Comparison of ENCODE assay signal across 42 cellular contexts in genomic region chr6:49775043-49775442, GRCh38. TPM values are rescaled to one million over a fixed set of nuclear protein-coding genes. Genes with fewer than 3 reads are reported as not detected.
"Had no signal": no experiment of that assay in that cellular context is flagged by ENCODE, and none has a peak within 500 bp of the region (broad histone marks: within the 10 kb centered on the region; RNA-seq: fewer than 3 reads in every experiment).

No MANE protein-coding gene starts in this region.

- H3K27ac Mint-ChIP-seq: activated CD4-positive, alpha-beta T cell treated with anti-CD3 and anti-CD28 coated beads for 36 hours; activated CD4-positive, alpha-beta T cell treated with anti-CD3 and anti-CD28 coated beads, Interleukin-2, amount 10 ng/mL, durations not matched to agents 7 days and 5 days; activated CD8-positive, alpha-beta T cell treated with anti-CD3 and anti-CD28 coated beads for 36 hours; activated naive CD4-positive, alpha-beta T cell treated with anti-CD3 and anti-CD28 coated beads for 36 hours; activated naive CD4-positive, alpha-beta T cell treated with anti-CD3 and anti-CD28 coated beads, Interleukin-2, amount 50 U/mL, for 24 hours; activated naive CD8-positive, alpha-beta T cell; activated naive CD8-positive, alpha-beta T cell treated with anti-CD3 and anti-CD28 coated beads, Interleukin-2, amount 10 ng/mL, durations not matched to agents 7 days and 5 days; activated naive CD8-positive, alpha-beta T cell treated with anti-CD3 and anti-CD28 coated beads, Interleukin-2, amount 50 U/mL, for 24 hours; activated T-cell treated with anti-CD3 and anti-CD28 coated beads, Interleukin-2, amount 50 U/mL, for 72 hours; activated T-helper 1 cell treated with anti-CD3 and anti-CD28 coated beads, Interleukin-12 subunit alpha, Interleukin-12 subunit beta, Interleukin-2, Interleukin-4 antibody, amounts not matched to agents 30 ng/mL and 10 ng/mL and 1 ng/mL, durations not matched to agents 14 hours and 24 hours and 36 hours; activated T-helper 17 cell treated with anti-CD3 and anti-CD28 coated beads, Interleukin-2, amount 50 U/mL, for 72 hours; brain; T-helper 1 cell treated with Interleukin-12 subunit alpha and Interleukin-12 subunit beta and Interleukin-4 antibody, amounts not matched to agents 30 μg/mL and 1 μg/mL, for 36 hours; T-helper 2 cell treated with Interferon-gamma antibody and Interleukin-4, amounts not matched to agents 5 μg/mL and 100 μg/mL, for 36 hours; WTC11 had no signal

- H3K9me3 ChIP-seq: ascending aorta had no signal

- ATAC-seq: activated CD4-positive, alpha-beta T cell treated with anti-CD3 and anti-CD28 coated beads for 36 hours; activated CD4-positive, CD25-positive, alpha-beta regulatory T cell treated with anti-CD3 and anti-CD28 coated beads, Interleukin-2, amount 50 U/mL, for 24 hours; activated CD8-positive, alpha-beta T cell treated with anti-CD3 and anti-CD28 coated beads for 36 hours; activated naive CD8-positive, alpha-beta T cell treated with anti-CD3 and anti-CD28 coated beads, Interleukin-2, amount 50 U/mL, for 24 hours; activated T-cell treated with anti-CD3 and anti-CD28 coated beads, Interleukin-2, amount 50 U/mL, for 4 hours; activated T-cell treated with anti-CD3 and anti-CD28 coated beads, Interleukin-2, amount 50 U/mL, for 72 hours; activated T-helper 17 cell treated with anti-CD3 and anti-CD28 coated beads, Interleukin-2, amount 50 U/mL, for 72 hours; WTC11 had no signal

- DNase-seq: activated CD4-positive, alpha-beta T cell treated with anti-CD3 and anti-CD28 coated beads for 1 hour; activated CD4-positive, alpha-beta T cell treated with anti-CD3 and anti-CD28 coated beads for 36 hours; activated CD4-positive, alpha-beta T cell treated with anti-CD3 and anti-CD28 coated beads for 48 hours; activated CD4-positive, alpha-beta T cell treated with anti-CD3 and anti-CD28 coated beads, Interleukin-2, amount 10 ng/mL, durations not matched to agents 7 days and 5 days; activated CD4-positive, alpha-beta T cell treated with anti-CD3 and anti-CD28 coated beads, Interleukin-2, amount 50 U/mL, for 48 hours; activated CD4-positive, CD25-positive, alpha-beta regulatory T cell; activated CD8-positive, alpha-beta memory T cell treated with anti-CD3 and anti-CD28 coated beads, Interleukin-2, amount 50 U/mL, for 4 hours; activated CD8-positive, alpha-beta T cell treated with anti-CD3 and anti-CD28 coated beads for 36 hours; activated effector memory CD4-positive, alpha-beta T cell treated with anti-CD3 and anti-CD28 coated beads, Interleukin-2, amount 50 U/mL, for 16 hours; activated gamma-delta T cell treated with Interleukin-2 at 50 U/mL for 16 hours; activated naive CD4-positive, alpha-beta T cell; activated naive CD4-positive, alpha-beta T cell treated with anti-CD3 and anti-CD28 coated beads for 36 hours; activated naive CD8-positive, alpha-beta T cell treated with anti-CD3 and anti-CD28 coated beads, Interleukin-2, amount 10 ng/mL, durations not matched to agents 7 days and 5 days; activated naive CD8-positive, alpha-beta T cell treated with anti-CD3 and anti-CD28 coated beads, Interleukin-2, amount 50 U/mL, for 24 hours; activated T-cell treated with anti-CD3 and anti-CD28 coated beads for 4 hours; activated T-cell treated with anti-CD3 and anti-CD28 coated beads, Interleukin-2, amount 50 U/mL, for 1 hour; activated T-cell treated with anti-CD3 and anti-CD28 coated beads, Interleukin-2, amount 50 U/mL, for 4 hours; activated T-cell treated with anti-CD3 and anti-CD28 coated beads, Interleukin-2, amount 50 U/mL, for 72 hours; amygdala; anterior cingulate cortex; caudate nucleus; cerebellar nuclear complex; T-helper 1 cell; T-helper 2 cell; T-helper 9 cell; WERI-Rb-1 had no signal

- H3K36me3 ChIP-seq: ascending aorta, cardiac muscle cell, WERI-Rb-1 had no signal

- H3K9me3 Mint-ChIP-seq: activated CD8-positive, alpha-beta T cell treated with anti-CD3 and anti-CD28 coated beads for 36 hours; activated naive CD4-positive, alpha-beta T cell treated with anti-CD3 and anti-CD28 coated beads, Interleukin-2, amount 50 U/mL, for 24 hours; activated naive CD8-positive, alpha-beta T cell treated with anti-CD3 and anti-CD28 coated beads, Interleukin-2, amount 10 ng/mL, durations not matched to agents 7 days and 5 days; activated T-helper 1 cell treated with anti-CD3 and anti-CD28 coated beads, Interleukin-12 subunit alpha, Interleukin-12 subunit beta, Interleukin-2, Interleukin-4 antibody, amounts not matched to agents 30 ng/mL and 10 ng/mL and 1 ng/mL, durations not matched to agents 14 hours and 24 hours and 36 hours; activated T-helper 17 cell treated with anti-CD3 and anti-CD28 coated beads, Interleukin-2, amount 50 U/mL, for 72 hours; brain; central memory CD8-positive, alpha-beta T cell had no signal

- H3K4me3 ChIP-seq: ascending aorta, cardiac muscle cell had no signal

- H3K4me1 ChIP-seq: ascending aorta had no signal

- H3K27me3 ChIP-seq: ascending aorta, cardiac muscle cell had no signal

- H3K4me3 Mint-ChIP-seq: activated CD4-positive, alpha-beta T cell treated with anti-CD3 and anti-CD28 coated beads for 36 hours; activated CD4-positive, alpha-beta T cell treated with anti-CD3 and anti-CD28 coated beads, Interleukin-2, amount 10 ng/mL, durations not matched to agents 7 days and 5 days; activated CD8-positive, alpha-beta T cell treated with anti-CD3 and anti-CD28 coated beads for 36 hours; activated naive CD4-positive, alpha-beta T cell treated with anti-CD3 and anti-CD28 coated beads for 36 hours; activated naive CD4-positive, alpha-beta T cell treated with anti-CD3 and anti-CD28 coated beads, Interleukin-2, amount 50 U/mL, for 24 hours; activated naive CD8-positive, alpha-beta T cell; activated naive CD8-positive, alpha-beta T cell treated with anti-CD3 and anti-CD28 coated beads, Interleukin-2, amount 10 ng/mL, durations not matched to agents 7 days and 5 days; activated naive CD8-positive, alpha-beta T cell treated with anti-CD3 and anti-CD28 coated beads, Interleukin-2, amount 50 U/mL, for 24 hours; activated T-cell treated with anti-CD3 and anti-CD28 coated beads, Interleukin-2, amount 50 U/mL, for 4 hours; activated T-cell treated with anti-CD3 and anti-CD28 coated beads, Interleukin-2, amount 50 U/mL, for 72 hours; activated T-helper 1 cell treated with anti-CD3 and anti-CD28 coated beads, Interleukin-12 subunit alpha, Interleukin-12 subunit beta, Interleukin-2, Interleukin-4 antibody, amounts not matched to agents 30 ng/mL and 10 ng/mL and 1 ng/mL, durations not matched to agents 14 hours and 24 hours and 36 hours; activated T-helper 17 cell treated with anti-CD3 and anti-CD28 coated beads, Interleukin-2, amount 50 U/mL, for 72 hours; brain; central memory CD8-positive, alpha-beta T cell; T-helper 1 cell treated with Interleukin-12 subunit alpha and Interleukin-12 subunit beta and Interleukin-4 antibody, amounts not matched to agents 30 μg/mL and 1 μg/mL, for 36 hours; T-helper 2 cell treated with Interferon-gamma antibody and Interleukin-4, amounts not matched to agents 5 μg/mL and 100 μg/mL, for 36 hours; WTC11 had no signal

- H3K27ac ChIP-seq: ascending aorta, cardiac muscle cell, WERI-Rb-1 had no signal

- FAIRE-seq: bronchial epithelial cell had no signal

- H3K4me1 Mint-ChIP-seq: activated CD4-positive, alpha-beta T cell treated with anti-CD3 and anti-CD28 coated beads for 36 hours; activated CD4-positive, alpha-beta T cell treated with anti-CD3 and anti-CD28 coated beads, Interleukin-2, amount 10 ng/mL, durations not matched to agents 7 days and 5 days; activated naive CD4-positive, alpha-beta T cell treated with anti-CD3 and anti-CD28 coated beads, Interleukin-2, amount 50 U/mL, for 24 hours; activated naive CD8-positive, alpha-beta T cell treated with anti-CD3 and anti-CD28 coated beads, Interleukin-2, amount 10 ng/mL, durations not matched to agents 7 days and 5 days; activated naive CD8-positive, alpha-beta T cell treated with anti-CD3 and anti-CD28 coated beads, Interleukin-2, amount 50 U/mL, for 24 hours; activated T-helper 17 cell treated with anti-CD3 and anti-CD28 coated beads, Interleukin-2, amount 50 U/mL, for 72 hours; brain; central memory CD8-positive, alpha-beta T cell; WTC11 had no signal

- H3K36me3 Mint-ChIP-seq: activated naive CD4-positive, alpha-beta T cell treated with anti-CD3 and anti-CD28 coated beads, Interleukin-2, amount 50 U/mL, for 24 hours; activated naive CD8-positive, alpha-beta T cell; activated naive CD8-positive, alpha-beta T cell treated with anti-CD3 and anti-CD28 coated beads, Interleukin-2, amount 10 ng/mL, durations not matched to agents 7 days and 5 days; brain had no signal

- H3K27me3 Mint-ChIP-seq: activated CD4-positive, alpha-beta T cell treated with anti-CD3 and anti-CD28 coated beads for 36 hours; activated CD4-positive, alpha-beta T cell treated with anti-CD3 and anti-CD28 coated beads, Interleukin-2, amount 10 ng/mL, durations not matched to agents 7 days and 5 days; activated CD8-positive, alpha-beta T cell treated with anti-CD3 and anti-CD28 coated beads for 36 hours; activated naive CD4-positive, alpha-beta T cell treated with anti-CD3 and anti-CD28 coated beads, Interleukin-2, amount 50 U/mL, for 24 hours; activated naive CD8-positive, alpha-beta T cell; activated naive CD8-positive, alpha-beta T cell treated with anti-CD3 and anti-CD28 coated beads, Interleukin-2, amount 10 ng/mL, durations not matched to agents 7 days and 5 days; activated naive CD8-positive, alpha-beta T cell treated with anti-CD3 and anti-CD28 coated beads, Interleukin-2, amount 50 U/mL, for 24 hours; activated T-helper 17 cell treated with anti-CD3 and anti-CD28 coated beads, Interleukin-2, amount 50 U/mL, for 72 hours; brain; central memory CD8-positive, alpha-beta T cell had no signal

RNA-seq across cellular contexts. Expression of gene PGK2, which starts 12.0 kb away (rescaled TPM):
- total RNA-seq: activated CD4-positive, alpha-beta T cell treated with anti-CD3 and anti-CD28 coated beads for 36 hours; activated CD4-positive, alpha-beta T cell treated with anti-CD3 and anti-CD28 coated beads, Interleukin-2, amount 10 ng/mL, durations not matched to agents 7 days and 5 days; activated CD8-positive, alpha-beta memory T cell treated with anti-CD3 and anti-CD28 coated beads for 36 hours; activated CD8-positive, alpha-beta T cell treated with anti-CD3 and anti-CD28 coated beads for 36 hours; activated naive CD4-positive, alpha-beta T cell treated with anti-CD3 and anti-CD28 coated beads for 36 hours; activated naive CD8-positive, alpha-beta T cell treated with anti-CD3 and anti-CD28 coated beads, Interleukin-2, amount 10 ng/mL, durations not matched to agents 7 days and 5 days; activated T-cell treated with anti-CD3 and anti-CD28 coated beads, Interleukin-2, amount 50 U/mL, for 4 hours; activated T-cell treated with anti-CD3 and anti-CD28 coated beads, Interleukin-2, amount 50 U/mL, for 72 hours; activated T-helper 1 cell treated with anti-CD3 and anti-CD28 coated beads, Interleukin-12 subunit alpha, Interleukin-12 subunit beta, Interleukin-2, Interleukin-4 antibody, amounts not matched to agents 30 ng/mL and 10 ng/mL and 1 ng/mL, durations not matched to agents 14 hours and 24 hours and 36 hours; activated T-helper 17 cell treated with anti-CD3 and anti-CD28 coated beads, Interleukin-2, amount 50 U/mL, for 72 hours; ascending aorta; bronchial epithelial cell; cardiac muscle cell; chondrocyte; WTC11 had no signal
- polyA plus RNA-seq: adipose tissue, cardiac muscle cell had no signal

RNA-seq across cellular contexts. Expression of gene CRISP3, which starts 30.9 kb away (rescaled TPM):
- total RNA-seq: activated CD4-positive, alpha-beta T cell treated with anti-CD3 and anti-CD28 coated beads for 36 hours; activated CD4-positive, alpha-beta T cell treated with anti-CD3 and anti-CD28 coated beads, Interleukin-2, amount 10 ng/mL, durations not matched to agents 7 days and 5 days; activated CD8-positive, alpha-beta memory T cell treated with anti-CD3 and anti-CD28 coated beads for 36 hours; activated CD8-positive, alpha-beta T cell treated with anti-CD3 and anti-CD28 coated beads for 36 hours; activated naive CD4-positive, alpha-beta T cell treated with anti-CD3 and anti-CD28 coated beads for 36 hours; activated naive CD8-positive, alpha-beta T cell treated with anti-CD3 and anti-CD28 coated beads, Interleukin-2, amount 10 ng/mL, durations not matched to agents 7 days and 5 days; activated T-cell treated with anti-CD3 and anti-CD28 coated beads, Interleukin-2, amount 50 U/mL, for 4 hours; activated T-cell treated with anti-CD3 and anti-CD28 coated beads, Interleukin-2, amount 50 U/mL, for 72 hours; activated T-helper 1 cell treated with anti-CD3 and anti-CD28 coated beads, Interleukin-12 subunit alpha, Interleukin-12 subunit beta, Interleukin-2, Interleukin-4 antibody, amounts not matched to agents 30 ng/mL and 10 ng/mL and 1 ng/mL, durations not matched to agents 14 hours and 24 hours and 36 hours; activated T-helper 17 cell treated with anti-CD3 and anti-CD28 coated beads, Interleukin-2, amount 50 U/mL, for 72 hours; ascending aorta; cardiac muscle cell; chondrocyte; WTC11 had no signal
- polyA plus RNA-seq: cardiac muscle cell had no signal
